ENCODE assay signal across 25 cellular contexts in the genomic region with DNA sequence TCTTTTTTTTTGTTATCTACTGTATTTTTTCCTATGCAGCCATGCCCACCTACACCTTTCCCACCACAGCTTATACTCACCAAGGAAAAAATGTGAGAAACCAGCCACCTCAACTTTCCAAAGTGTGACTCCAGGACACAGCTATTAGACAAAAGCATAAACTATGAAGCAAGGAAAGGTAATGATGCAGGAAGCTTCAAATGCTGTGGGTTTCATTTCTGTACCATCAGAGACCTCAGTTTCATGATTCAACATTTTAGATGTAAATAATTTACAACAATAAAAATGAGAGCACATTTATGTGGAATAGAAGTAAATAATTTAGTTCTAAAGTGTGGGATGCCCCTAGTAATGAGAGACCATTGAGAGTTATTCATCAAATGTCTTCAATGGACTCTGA.
"Had no signal": no experiment of that assay in that cellular context is flagged by ENCODE, and none has a peak within 500 bp of the region (broad histone marks: within the 10 kb centered on the region; RNA-seq: fewer than 3 reads in every experiment).

No MANE protein-coding gene starts in this region.

- H3K9me3 Mint-ChIP-seq: immature natural killer cell; naive thymus-derived CD4-positive, alpha-beta T cell; nephron; neural progenitor cell; stimulated activated naive B cell treated with anti-CD40 and anti-IgM and Interleukin-4, amounts not matched to agents 10 μg/mL and 1 μg/mL and 100 μg/mL, for 72 hours had no signal

- H3K4me1 Mint-ChIP-seq: immature natural killer cell; naive thymus-derived CD4-positive, alpha-beta T cell; neural progenitor cell; stimulated activated naive B cell treated with anti-CD40 and anti-IgM and Interleukin-4, amounts not matched to agents 10 μg/mL and 1 μg/mL and 100 μg/mL, for 72 hours had no signal

- H3K36me3 Mint-ChIP-seq: neural progenitor cell had no signal

- H3K27me3 Mint-ChIP-seq: naive thymus-derived CD4-positive, alpha-beta T cell; progenitor cell of endocrine pancreas; stimulated activated naive B cell treated with anti-CD40 and anti-IgM and Interleukin-4, amounts not matched to agents 10 μg/mL and 1 μg/mL and 100 μg/mL, for 72 hours; type B pancreatic cell had no signal

- ATAC-seq: mucosa of descending colon; naive thymus-derived CD4-positive, alpha-beta T cell; right cardiac atrium; sciatic nerve; stimulated activated naive B cell treated with anti-CD40 and anti-IgM and Interleukin-4, amounts not matched to agents 10 μg/mL and 1 μg/mL and 100 μg/mL, for 72 hours; stimulated activated naive CD8-positive, alpha-beta T cell treated with anti-CD3 and anti-CD28 coated beads, Interleukin-15, Interleukin-2, amounts not matched to agents 100 U/mL and 50 U/mL, for 24 hours had no signal

- H3K27ac Mint-ChIP-seq: immature natural killer cell; naive thymus-derived CD4-positive, alpha-beta T cell; nephron; neural progenitor cell; progenitor cell of endocrine pancreas; stimulated activated naive B cell treated with anti-CD40 and anti-IgM and Interleukin-4, amounts not matched to agents 10 μg/mL and 1 μg/mL and 100 μg/mL, for 72 hours; type B pancreatic cell had no signal

- DNase-seq: hypothalamus; immature natural killer cell; kidney; left ventricle myocardium inferior; mesendoderm; midbrain; mucosa of descending colon; naive thymus-derived CD4-positive, alpha-beta T cell; occipital lobe; ovary; retina; right cardiac atrium; stimulated activated CD4-positive, alpha-beta T cell treated with anti-CD3 and anti-CD28 coated beads, Interleukin-12 subunit alpha, Interleukin-12 subunit beta, amount 100 ng/mL, for 4 hours; stimulated activated CD4-positive, alpha-beta T cell treated with anti-CD3 and anti-CD28 coated beads, Interleukin-15, amount 100 ng/mL, for 24 hours; stimulated activated CD4-positive, alpha-beta T cell treated with anti-CD3 and anti-CD28 coated beads, Interleukin-2, amount 100 ng/mL, for 24 hours; stimulated activated CD4-positive, alpha-beta T cell treated with anti-CD3 and anti-CD28 coated beads, Interleukin-4, amount 100 ng/mL, for 1 hour; stimulated activated naive B cell treated with anti-CD40 and anti-IgM and Interleukin-4, amounts not matched to agents 10 μg/mL and 1 μg/mL and 100 μg/mL, for 72 hours; stimulated activated naive CD8-positive, alpha-beta T cell treated with anti-CD3 and anti-CD28 coated beads, Interleukin-15, Interleukin-2, amounts not matched to agents 100 U/mL and 50 U/mL, for 24 hours; tibial artery; uterus had no signal

- H3K4me3 Mint-ChIP-seq: immature natural killer cell; naive thymus-derived CD4-positive, alpha-beta T cell; nephron; neural progenitor cell; stimulated activated naive B cell treated with anti-CD40 and anti-IgM and Interleukin-4, amounts not matched to agents 10 μg/mL and 1 μg/mL and 100 μg/mL, for 72 hours; type B pancreatic cell had no signal
